In the genomic region with DNA sequence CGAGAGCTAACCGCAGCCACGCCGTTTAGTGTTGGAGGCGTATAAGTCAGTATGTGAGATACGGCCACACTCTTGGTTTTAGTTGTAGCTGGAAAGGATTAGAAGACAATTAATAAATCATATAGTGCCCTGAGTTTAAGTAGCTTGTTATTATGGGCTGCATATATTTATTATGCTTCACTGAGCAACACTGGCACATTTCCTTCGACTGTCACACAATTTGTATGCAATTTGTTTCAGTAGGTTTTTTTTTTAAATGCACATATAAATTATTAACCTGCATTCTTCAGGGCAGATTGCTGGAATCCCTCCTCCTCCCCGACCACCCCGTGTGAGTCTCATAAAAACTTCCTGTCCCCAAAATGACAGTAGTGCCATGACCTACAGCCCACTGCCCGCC, we compare ENCODE assay signal across 19 cellular contexts. TPM values are rescaled to one million over a fixed set of nuclear protein-coding genes. Genes with fewer than 3 reads are reported as not detected.
DNase-seq lines count a peak whose midpoint lies in the region; TF ChIP-seq lines count a peak whose summit lies in the region.
"Had no signal": no experiment of that assay in that cellular context is flagged by ENCODE, and none has a peak within 500 bp of the region (broad histone marks: within the 10 kb centered on the region; RNA-seq: fewer than 3 reads in every experiment).

No MANE protein-coding gene starts in this region.

- peak; percentile 19 for DNase-seq in NCI-H526 treated with DMSO at 0.1 percent for 48 hours (lab: John Stamatoyannopoulos, UW)
- no peak for DNase-seq in NCI-H526 (lab: John Stamatoyannopoulos, UW)
- peak; percentile 34 for DNase-seq in renal cortical epithelial cell (ENCODE audit: low read depth)
- no peak for DNase-seq in NCI-H510A treated with DMSO at 0.1 percent for 48 hours (lab: John Stamatoyannopoulos, UW)
- no peak for DNase-seq in kidney glomerular epithelial cell (lab: John Stamatoyannopoulos, UW)
- no peak for DNase-seq in trophoblast cell
- DNase-seq: CD4-positive, alpha-beta memory T cell; DMS153; DMS79; GF-D8; GOT3; H7; HFFc6 had no signal

- H2BK12ac ChIP-seq in trophoblast cell (ENCODE audit: low read length), result no peak overlapping the region

- peaks cover 3% of the 10 kb centered on the region for H3K27me3 Mint-ChIP-seq in nephron (ENCODE audit: low read depth)

- no peak overlapping the region for H3K9ac ChIP-seq in trophoblast cell (ENCODE audit: low read length)
- H3K9ac ChIP-seq: BLaER1 had no signal

- H3K79me1 ChIP-seq in trophoblast cell (ENCODE audit: low read length), result no peaks in the 10 kb centered on the region

- peaks cover 90% of the 10 kb centered on the region for H3K4me1 Mint-ChIP-seq in nephron
- H3K4me1 Mint-ChIP-seq: CD14-positive monocyte; CD4-positive, alpha-beta memory T cell had no signal

- H4K91ac ChIP-seq in trophoblast cell (ENCODE audit: low read depth, low read length), result no peak overlapping the region

- H3K36me3 ChIP-seq in trophoblast cell (ENCODE audit: control insufficient read depth in 1 of 2, insufficient read depth in 2 of 2, low read length in 2 of 2), result no peaks in the 10 kb centered on the region
- H3K36me3 ChIP-seq: BLaER1 had no signal

- H3K79me2 ChIP-seq in trophoblast cell (ENCODE audit: control insufficient read depth, insufficient read depth, low read length, poor library complexity), result no peaks in the 10 kb centered on the region

- H3K36me3 Mint-ChIP-seq in nephron (ENCODE audit: low read depth), result no peaks in the 10 kb centered on the region
- H3K36me3 Mint-ChIP-seq: CD14-positive monocyte; CD4-positive, alpha-beta memory T cell had no signal

- H3K18ac ChIP-seq in trophoblast cell (ENCODE audit: low read length), result no peak overlapping the region

- no peak overlapping the region for H3K4me2 ChIP-seq in trophoblast cell (ENCODE audit: low read length)
- H3K4me2 ChIP-seq: A549, BLaER1 had no signal

- H3K9me3 Mint-ChIP-seq in nephron, result no peaks in the 10 kb centered on the region
- H3K9me3 Mint-ChIP-seq: CD14-positive monocyte; CD4-positive, alpha-beta memory T cell; HFFc6 had no signal

- no peaks in the 10 kb centered on the region for H3K27me3 ChIP-seq in trophoblast cell (ENCODE audit: insufficient read depth, low read length)
- H3K27me3 ChIP-seq: BLaER1 had no signal

- H3K27ac ChIP-seq in trophoblast cell (ENCODE audit: low read depth, low read length), result no peak overlapping the region
- H3K27ac ChIP-seq: 22Rv1, A549, BLaER1 had no signal

- no peak overlapping the region for H2BK5ac ChIP-seq in trophoblast cell (ENCODE audit: low read depth, low read length, poor library complexity)

- H3K27ac Mint-ChIP-seq in nephron, result peak overlapping the region; percentile 37 to 78 (median 73)
- H3K27ac Mint-ChIP-seq: CD14-positive monocyte; CD4-positive, alpha-beta memory T cell; HFFc6 had no signal

- no CpG with 5 or more reads among the region's 10 CpGs for WGBS in trophoblast cell (ENCODE audit: extremely low coverage, insufficient coverage, insufficient read length)

- no peak overlapping the region for H4K8ac ChIP-seq in trophoblast cell (ENCODE audit: low read depth, low read length)

- no peak overlapping the region for H2AFZ ChIP-seq in trophoblast cell (ENCODE audit: insufficient read depth, low read length, poor library complexity)

- no peak overlapping the region for H4K12ac ChIP-seq in trophoblast cell (ENCODE audit: low read depth, low read length)

- H3K14ac ChIP-seq in trophoblast cell (ENCODE audit: low read length), result no peak overlapping the region

- peak overlapping the region in 2 of 3 experiments; percentile 23 to 27 for H3K4me3 Mint-ChIP-seq in nephron
- H3K4me3 Mint-ChIP-seq: CD4-positive, alpha-beta memory T cell; HFFc6 had no signal

- no peak overlapping the region for H2AK5ac ChIP-seq in trophoblast cell (ENCODE audit: low read length)

- TF ChIP-seq CTCF in nephron (IDR thresholded peaks at IDR 0.05; ENCODE audit: unreplicated experiment in 3 of 3), result no peak

- peaks cover 0 to 2% of the 10 kb centered on the region in 2 experiments for H3K4me1 ChIP-seq in trophoblast cell (ENCODE audit: control insufficient read depth in 1 of 2, insufficient read depth in 2 of 2, low read length in 2 of 2)
- H3K4me1 ChIP-seq: A549 had no signal

- H3K23ac ChIP-seq in trophoblast cell (ENCODE audit: low read length), result no peak overlapping the region

- H3K9me3 ChIP-seq in trophoblast cell (ENCODE audit: insufficient read depth, low read depth, low read length), result peaks cover 8% of the 10 kb centered on the region
- H3K9me3 ChIP-seq: A549, BLaER1 had no signal

- no peak overlapping the region for H3K4ac ChIP-seq in trophoblast cell (ENCODE audit: low read depth, low read length)

- no peak overlapping the region for H3K4me3 ChIP-seq in trophoblast cell (ENCODE audit: low read depth, low read length)
- H3K4me3 ChIP-seq: A549, BLaER1 had no signal

- H2BK120ac ChIP-seq in trophoblast cell (ENCODE audit: insufficient read depth, low read length, poor library complexity), result no peak overlapping the region

RNA-seq across cellular contexts. Expression of a gene that starts 56.9 kb away (rescaled TPM):
- not detected in 2 replicates for total RNA-seq in renal cortical epithelial cell
- polyA plus RNA-seq in trophoblast cell (2013), result 1.5 and 1.9 TPM in 2 replicates
- total RNA-seq: CD4-positive, alpha-beta memory T cell; HepG2 had no signal
- polyA plus RNA-seq: A549; CD14-positive monocyte; CD4-positive, alpha-beta memory T cell; HepG2 had no signal

Comparison
In these comparisons a context has a peak if more than half of its experiments do, and no peak if none do; other contexts are left out.
1. DNase-seq: peak in NCI-H526 treated with DMSO at 0.1 percent for 48 hours (single experiment) and renal cortical epithelial cell (single experiment); none in NCI-H526 (0 of 2), NCI-H510A treated with DMSO at 0.1 percent for 48 hours (single experiment), kidney glomerular epithelial cell (single experiment) and trophoblast cell (0 of 2).